13 cellular contexts compared by ENCODE assay signal in genomic region chr20:50689864-50690263, GRCh38. TPM values are rescaled to one million over a fixed set of nuclear protein-coding genes. Genes with fewer than 3 reads are reported as not detected.
DNase-seq lines count a peak whose midpoint lies in the region; ATAC-seq and TF ChIP-seq lines count a peak whose summit lies in the region.
"Had no signal": no experiment of that assay in that cellular context is flagged by ENCODE, and none has a peak within 500 bp of the region (broad histone marks: within the 10 kb centered on the region; RNA-seq: fewer than 3 reads in every experiment).

No MANE protein-coding gene starts in this region.

- H4K20me1 ChIP-seq in neural progenitor cell (ENCODE audit: low read depth): no peaks in the 10 kb centered on the region

- peaks cover 0 to 27% (median 3%) of the 10 kb centered on the region in 3 donors for H3K4me1 ChIP-seq in esophagus squamous epithelium
- peaks cover 28% of the 10 kb centered on the region for H3K4me1 ChIP-seq in neural progenitor cell

- 15 to 24% methylated on average over 6 to 7 of the region's 8 CpGs for WGBS in esophagus squamous epithelium, 2 donors

- intact Hi-C loops in Calu3 (cut with micrococcal nuclease; ENCODE audit: unreplicated experiment) (no loop called here), esophagus squamous epithelium (cut with DNase I) (no loop called here)

- TF ChIP-seq POLR2A in esophagus squamous epithelium (IDR thresholded peaks at IDR 0.05): no peak

- peak overlapping the region; percentile 87 for H3K4me2 ChIP-seq in neural progenitor cell
- H3K4me2 ChIP-seq: KMS-11 had no signal

- peaks cover 27% of the 10 kb centered on the region for H3F3A ChIP-seq in neural progenitor cell (ENCODE audit: low read depth)

- H3K79me2 ChIP-seq in neural progenitor cell (ENCODE audit: low read depth): no peaks in the 10 kb centered on the region

- H3K9me3 ChIP-seq in esophagus squamous epithelium (no peaks in the 10 kb centered on the region), neural progenitor cell (ENCODE audit: low read depth) (no peaks in the 10 kb centered on the region)
- H3K9me3 ChIP-seq: tibial nerve had no signal

- H3K4me1 Mint-ChIP-seq in Calu3 (ENCODE audit: low read depth, unreplicated experiment) (peaks cover 23% of the 10 kb centered on the region), neural progenitor cell (peaks cover 34% of the 10 kb centered on the region)
- H3K4me1 Mint-ChIP-seq in activated CD4-positive, alpha-beta T cell treated with anti-CD3 and anti-CD28 coated beads, Interleukin-2, amount 10 ng/mL, durations not matched to agents 7 days and 5 days: peaks cover 7% of the 10 kb centered on the region

- H3K27me3 ChIP-seq in esophagus squamous epithelium (peaks cover 0 to 47% (median 0%) of the 10 kb centered on the region in 4 donors), neural progenitor cell (no peaks in the 10 kb centered on the region)

- peak overlapping the region in 3 of 4 donors; percentile 40 to 62 (median 47) for H3K4me3 ChIP-seq in esophagus squamous epithelium
- no peak overlapping the region for H3K4me3 ChIP-seq in neural progenitor cell

- no peak overlapping the region for H3K9ac ChIP-seq in neural progenitor cell
- H3K9ac ChIP-seq: KMS-11 had no signal

- no TSS peak for BruUV-seq in Calu3 (replicated peaks; lab: Mats Ljungman, UMichigan)

- TF ChIP-seq CTCF in Calu3 (IDR thresholded peaks at IDR 0.05; ENCODE audit: unreplicated experiment) (no peak), esophagus squamous epithelium (IDR thresholded peaks at IDR 0.05) (no peak), neural progenitor cell (IDR thresholded peaks at IDR 0.05) (no peak)

- peaks cover 7% of the 10 kb centered on the region for H3K36me3 Mint-ChIP-seq in Calu3 (ENCODE audit: insufficient read depth, unreplicated experiment)
- H3K36me3 Mint-ChIP-seq in neural progenitor cell: no peaks in the 10 kb centered on the region
- H3K36me3 Mint-ChIP-seq in activated CD4-positive, alpha-beta T cell treated with anti-CD3 and anti-CD28 coated beads, Interleukin-2, amount 10 ng/mL, durations not matched to agents 7 days and 5 days (ENCODE audit: low read depth): no peaks in the 10 kb centered on the region
- H3K36me3 Mint-ChIP-seq: activated naive CD8-positive, alpha-beta T cell treated with anti-CD3 and anti-CD28 coated beads, Interleukin-2, amount 10 ng/mL, durations not matched to agents 7 days and 5 days had no signal

- H2AFZ ChIP-seq in neural progenitor cell (replicated peaks): no peak overlapping the region

- no peaks in the 10 kb centered on the region for H3K27me3 Mint-ChIP-seq in Calu3 (ENCODE audit: unreplicated experiment)
- peaks cover 8% of the 10 kb centered on the region for H3K27me3 Mint-ChIP-seq in neural progenitor cell (ENCODE audit: insufficient read depth, low read depth)
- H3K27me3 Mint-ChIP-seq in activated CD4-positive, alpha-beta T cell treated with anti-CD3 and anti-CD28 coated beads, Interleukin-2, amount 10 ng/mL, durations not matched to agents 7 days and 5 days: peaks cover 49% of the 10 kb centered on the region

- DNase-seq in Calu3 (peak; percentile 64), NCI-H226 (peak; percentile 87), esophagus squamous epithelium (lab: John Stamatoyannopoulos, UW) (no peak), neural progenitor cell (ENCODE audit: low spot score) (no peak)
- DNase-seq in stimulated activated CD4-positive, alpha-beta T cell treated with anti-CD3 and anti-CD28 coated beads, Interleukin-12 subunit alpha, Interleukin-12 subunit beta, amount 100 ng/mL, for 4 hours: no peak
- DNase-seq in activated CD4-positive, alpha-beta T cell treated with anti-CD3 and anti-CD28 coated beads, Interleukin-2, amount 10 ng/mL, durations not matched to agents 7 days and 5 days: no peak
- DNase-seq: activated CD4-positive, CD25-positive, alpha-beta regulatory T cell treated with anti-CD3 and anti-CD28 coated beads, Interleukin-2, amount 50 U/mL, for 72 hours; activated naive CD8-positive, alpha-beta T cell treated with anti-CD3 and anti-CD28 coated beads, Interleukin-2, amount 10 ng/mL, durations not matched to agents 7 days and 5 days had no signal

- H3K4me3 Mint-ChIP-seq in Calu3 (ENCODE audit: low read depth, unreplicated experiment) (peak overlapping the region; percentile 10), neural progenitor cell (peak overlapping the region; percentile 21)
- no peak overlapping the region for H3K4me3 Mint-ChIP-seq in activated CD4-positive, alpha-beta T cell treated with anti-CD3 and anti-CD28 coated beads, Interleukin-2, amount 10 ng/mL, durations not matched to agents 7 days and 5 days
- H3K4me3 Mint-ChIP-seq: activated naive CD8-positive, alpha-beta T cell treated with anti-CD3 and anti-CD28 coated beads, Interleukin-2, amount 10 ng/mL, durations not matched to agents 7 days and 5 days had no signal

- H3K36me3 ChIP-seq in esophagus squamous epithelium: no peaks in the 10 kb centered on the region
- no peaks in the 10 kb centered on the region for H3K36me3 ChIP-seq in neural progenitor cell
- H3K36me3 ChIP-seq: tibial nerve had no signal

- CTCF ChIA-PET in Calu3 (lab: Charles Lee): interaction anchor here (0.5 to 2.3 kb wide), 8 partner anchors 10 to 1178 kb away, joined by 3 to 12 read pairs (median 4); no protein-coding TSS in a partner anchor
- CTCF ChIA-PET in activated CD4-positive, alpha-beta T cell treated with anti-CD3 and anti-CD28 coated beads, Interleukin-2, amount 10 ng/mL, durations not matched to agents 7 days and 5 days (lab: Charles Lee): no interaction called here

- ATAC-seq in GM21737 (IDR thresholded peaks at IDR 0.05; ENCODE audit: unreplicated experiment): no peak
- ATAC-seq in GM18873 (IDR thresholded peaks at IDR 0.05; ENCODE audit: low FRiP score, unreplicated experiment): no peak
- ATAC-seq: esophagus mucosa had no signal

- peak overlapping the region; percentile 23 to 74 (median 64) for H3K27ac ChIP-seq in esophagus squamous epithelium
- no peak overlapping the region for H3K27ac ChIP-seq in neural progenitor cell
- H3K27ac ChIP-seq: KMS-11 had no signal

- H3K9me3 Mint-ChIP-seq in Calu3 (ENCODE audit: low read depth, unreplicated experiment): no peaks in the 10 kb centered on the region
- no peaks in the 10 kb centered on the region for H3K9me3 Mint-ChIP-seq in neural progenitor cell
- H3K9me3 Mint-ChIP-seq in activated CD4-positive, alpha-beta T cell treated with anti-CD3 and anti-CD28 coated beads, Interleukin-2, amount 10 ng/mL, durations not matched to agents 7 days and 5 days: no peaks in the 10 kb centered on the region
- H3K9me3 Mint-ChIP-seq: activated naive CD8-positive, alpha-beta T cell treated with anti-CD3 and anti-CD28 coated beads, Interleukin-2, amount 10 ng/mL, durations not matched to agents 7 days and 5 days had no signal

- peak overlapping the region; percentile 17 for H3K27ac Mint-ChIP-seq in Calu3 (ENCODE audit: unreplicated experiment)
- H3K27ac Mint-ChIP-seq in neural progenitor cell: no peak overlapping the region
- H3K27ac Mint-ChIP-seq in activated CD4-positive, alpha-beta T cell treated with anti-CD3 and anti-CD28 coated beads, Interleukin-2, amount 10 ng/mL, durations not matched to agents 7 days and 5 days: no peak overlapping the region
- H3K27ac Mint-ChIP-seq: activated naive CD8-positive, alpha-beta T cell treated with anti-CD3 and anti-CD28 coated beads, Interleukin-2, amount 10 ng/mL, durations not matched to agents 7 days and 5 days had no signal

- POLR2A ChIA-PET in activated CD4-positive, alpha-beta T cell treated with anti-CD3 and anti-CD28 coated beads, Interleukin-2, amount 10 ng/mL, durations not matched to agents 7 days and 5 days (lab: Charles Lee): no interaction called here

RNA-seq across cellular contexts. Expression of gene RIPOR3, which starts 1.5 kb away (rescaled TPM):
- total RNA-seq in Calu3 (2022) (2.8 and 4.0 TPM in 2 replicates), esophagus squamous epithelium (1 to 10 TPM; 1.3 to 9.7 (median 3.3) TPM), neural progenitor cell (ENCODE audit: low replicate concordance) (1.2 and 3.7 TPM in 2 replicates)
- not detected for total RNA-seq in activated CD4-positive, alpha-beta T cell treated with anti-CD3 and anti-CD28 coated beads, Interleukin-2, amount 10 ng/mL, durations not matched to agents 7 days and 5 days
- total RNA-seq: activated naive CD8-positive, alpha-beta T cell treated with anti-CD3 and anti-CD28 coated beads, Interleukin-2, amount 10 ng/mL, durations not matched to agents 7 days and 5 days had no signal

RNA-seq across cellular contexts. Expression of gene PARD6B, which starts 41.5 kb away (rescaled TPM):
- total RNA-seq in Calu3 (2022) (114 and 127 TPM in 2 replicates), esophagus squamous epithelium (1 to 10 TPM; 4.7 to 6.5 (median 5.3) TPM), neural progenitor cell (ENCODE audit: low replicate concordance) (31.0 and 45.7 TPM in 2 replicates)
- 1 to 10 TPM; 4.2 to 4.4 TPM for total RNA-seq in activated CD4-positive, alpha-beta T cell treated with anti-CD3 and anti-CD28 coated beads, Interleukin-2, amount 10 ng/mL, durations not matched to agents 7 days and 5 days

Comparison
In these comparisons a context has a peak if more than half of its experiments do, and no peak if none do; other contexts are left out.
1. DNase-seq: peak in Calu3 (single experiment) and NCI-H226 (single experiment); none in esophagus squamous epithelium (single experiment), neural progenitor cell (single experiment), stimulated activated CD4-positive, alpha-beta T cell treated with anti-CD3 and anti-CD28 coated beads, Interleukin-12 subunit alpha, Interleukin-12 subunit beta, amount 100 ng/mL, for 4 hours (single experiment) and activated CD4-positive, alpha-beta T cell treated with anti-CD3 and anti-CD28 coated beads, Interleukin-2, amount 10 ng/mL, durations not matched to agents 7 days and 5 days (single experiment).